1 cellular context compared by ENCODE assay signal in genomic region chr4:89298788-89299152, GRCh38.
A peak's percentile ranks its signal among the peaks of the same experiment; 100 is the strongest.
TF ChIP-seq lines count a peak whose summit lies in the region.

No MANE protein-coding gene starts in this region.

TF ChIP-seq in HEK293, 187 proteins besides CTCF, POLR2A, EP300 and RAD21 (continued from another document):
- no peak for TF ChIP-seq ZNF26 (tag by site-specific recombination; IDR thresholded peaks at IDR 0.05)
- 0 out of 2 replicates have a peak, but pooled peaks have one; percentile 41 for TF ChIP-seq KLF8 (tag by site-specific recombination; IDR thresholded peaks at IDR 0.05)
- no peak for TF ChIP-seq ZBTB1 (tag by site-specific recombination; IDR thresholded peaks at IDR 0.05)
- TF ChIP-seq SP7 (tag by site-specific recombination; IDR thresholded peaks at IDR 0.05): peak; percentile 93
- TF ChIP-seq ZNF561 (tag by site-specific recombination; IDR thresholded peaks at IDR 0.05; ENCODE audit: borderline replicate concordance): 0 out of 2 replicates have a peak, but pooled peaks have one; percentile 59
- no peak for TF ChIP-seq ZNF18 (tag by site-specific recombination; IDR thresholded peaks at IDR 0.05)
- no peak for TF ChIP-seq TCF7L2 (IDR thresholded peaks at IDR 0.05; ENCODE audit: borderline replicate concordance, low read depth, low read length)
- TF ChIP-seq ZNF157 (tag by site-specific recombination; IDR thresholded peaks at IDR 0.05): no peak
- TF ChIP-seq ZNF449 (tag by site-specific recombination; IDR thresholded peaks at IDR 0.05): no peak
- no peak for TF ChIP-seq PBX3 (CRISPR knock-in tag; IDR thresholded peaks at IDR 0.05)
- no peak for TF ChIP-seq ZNF571 (tag by site-specific recombination; IDR thresholded peaks at IDR 0.05)
- no peak for TF ChIP-seq HOXA7 (CRISPR knock-in tag; IDR thresholded peaks at IDR 0.05; ENCODE audit: borderline replicate concordance)
- no peak for TF ChIP-seq ZNF548 (tag by site-specific recombination; IDR thresholded peaks at IDR 0.05)
- TF ChIP-seq GLIS1 (tag by site-specific recombination; IDR thresholded peaks at IDR 0.05): no peak
